1 cellular context compared by ENCODE assay signal in the genomic region with DNA sequence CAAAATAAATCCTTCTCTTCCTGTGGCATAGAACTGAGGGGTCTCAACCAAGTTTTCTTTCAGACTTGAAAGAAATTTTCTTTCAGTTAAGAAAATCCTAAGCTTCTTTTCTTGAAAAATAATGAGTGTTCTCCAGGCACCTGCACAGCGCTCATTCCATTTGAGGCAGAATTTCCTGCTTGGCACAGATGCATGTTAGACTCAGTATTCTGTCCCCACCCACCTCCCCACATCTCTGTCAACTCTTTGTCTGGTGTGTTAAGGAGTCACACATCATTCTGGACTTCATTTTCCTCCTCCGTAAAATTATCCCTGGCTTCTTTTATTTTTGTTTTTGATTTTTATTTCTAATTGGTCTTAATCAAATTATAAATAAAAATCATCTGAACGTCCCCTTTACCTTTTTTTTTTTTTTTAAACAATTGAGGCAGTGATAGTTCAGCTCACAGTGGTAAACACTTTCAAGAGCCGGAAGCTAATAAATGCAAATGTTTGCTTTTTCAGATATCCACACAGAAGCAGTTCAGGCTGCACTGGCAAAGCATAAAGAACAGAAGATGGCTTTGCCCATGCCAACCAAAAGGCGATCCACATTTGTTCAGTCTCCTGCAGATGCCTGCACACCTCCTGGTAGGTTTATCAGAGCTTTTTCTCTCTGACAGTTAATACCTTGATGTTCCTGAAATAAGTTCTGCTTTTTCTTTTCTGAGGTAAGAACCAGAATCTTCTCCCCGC.
TF ChIP-seq lines count a peak whose summit lies in the region.

No MANE protein-coding gene starts in this region.

TF ChIP-seq in GM23338, 12 proteins besides CTCF, POLR2A, EP300 and RAD21 (continued from another document):
- TF ChIP-seq, protein P1, sequence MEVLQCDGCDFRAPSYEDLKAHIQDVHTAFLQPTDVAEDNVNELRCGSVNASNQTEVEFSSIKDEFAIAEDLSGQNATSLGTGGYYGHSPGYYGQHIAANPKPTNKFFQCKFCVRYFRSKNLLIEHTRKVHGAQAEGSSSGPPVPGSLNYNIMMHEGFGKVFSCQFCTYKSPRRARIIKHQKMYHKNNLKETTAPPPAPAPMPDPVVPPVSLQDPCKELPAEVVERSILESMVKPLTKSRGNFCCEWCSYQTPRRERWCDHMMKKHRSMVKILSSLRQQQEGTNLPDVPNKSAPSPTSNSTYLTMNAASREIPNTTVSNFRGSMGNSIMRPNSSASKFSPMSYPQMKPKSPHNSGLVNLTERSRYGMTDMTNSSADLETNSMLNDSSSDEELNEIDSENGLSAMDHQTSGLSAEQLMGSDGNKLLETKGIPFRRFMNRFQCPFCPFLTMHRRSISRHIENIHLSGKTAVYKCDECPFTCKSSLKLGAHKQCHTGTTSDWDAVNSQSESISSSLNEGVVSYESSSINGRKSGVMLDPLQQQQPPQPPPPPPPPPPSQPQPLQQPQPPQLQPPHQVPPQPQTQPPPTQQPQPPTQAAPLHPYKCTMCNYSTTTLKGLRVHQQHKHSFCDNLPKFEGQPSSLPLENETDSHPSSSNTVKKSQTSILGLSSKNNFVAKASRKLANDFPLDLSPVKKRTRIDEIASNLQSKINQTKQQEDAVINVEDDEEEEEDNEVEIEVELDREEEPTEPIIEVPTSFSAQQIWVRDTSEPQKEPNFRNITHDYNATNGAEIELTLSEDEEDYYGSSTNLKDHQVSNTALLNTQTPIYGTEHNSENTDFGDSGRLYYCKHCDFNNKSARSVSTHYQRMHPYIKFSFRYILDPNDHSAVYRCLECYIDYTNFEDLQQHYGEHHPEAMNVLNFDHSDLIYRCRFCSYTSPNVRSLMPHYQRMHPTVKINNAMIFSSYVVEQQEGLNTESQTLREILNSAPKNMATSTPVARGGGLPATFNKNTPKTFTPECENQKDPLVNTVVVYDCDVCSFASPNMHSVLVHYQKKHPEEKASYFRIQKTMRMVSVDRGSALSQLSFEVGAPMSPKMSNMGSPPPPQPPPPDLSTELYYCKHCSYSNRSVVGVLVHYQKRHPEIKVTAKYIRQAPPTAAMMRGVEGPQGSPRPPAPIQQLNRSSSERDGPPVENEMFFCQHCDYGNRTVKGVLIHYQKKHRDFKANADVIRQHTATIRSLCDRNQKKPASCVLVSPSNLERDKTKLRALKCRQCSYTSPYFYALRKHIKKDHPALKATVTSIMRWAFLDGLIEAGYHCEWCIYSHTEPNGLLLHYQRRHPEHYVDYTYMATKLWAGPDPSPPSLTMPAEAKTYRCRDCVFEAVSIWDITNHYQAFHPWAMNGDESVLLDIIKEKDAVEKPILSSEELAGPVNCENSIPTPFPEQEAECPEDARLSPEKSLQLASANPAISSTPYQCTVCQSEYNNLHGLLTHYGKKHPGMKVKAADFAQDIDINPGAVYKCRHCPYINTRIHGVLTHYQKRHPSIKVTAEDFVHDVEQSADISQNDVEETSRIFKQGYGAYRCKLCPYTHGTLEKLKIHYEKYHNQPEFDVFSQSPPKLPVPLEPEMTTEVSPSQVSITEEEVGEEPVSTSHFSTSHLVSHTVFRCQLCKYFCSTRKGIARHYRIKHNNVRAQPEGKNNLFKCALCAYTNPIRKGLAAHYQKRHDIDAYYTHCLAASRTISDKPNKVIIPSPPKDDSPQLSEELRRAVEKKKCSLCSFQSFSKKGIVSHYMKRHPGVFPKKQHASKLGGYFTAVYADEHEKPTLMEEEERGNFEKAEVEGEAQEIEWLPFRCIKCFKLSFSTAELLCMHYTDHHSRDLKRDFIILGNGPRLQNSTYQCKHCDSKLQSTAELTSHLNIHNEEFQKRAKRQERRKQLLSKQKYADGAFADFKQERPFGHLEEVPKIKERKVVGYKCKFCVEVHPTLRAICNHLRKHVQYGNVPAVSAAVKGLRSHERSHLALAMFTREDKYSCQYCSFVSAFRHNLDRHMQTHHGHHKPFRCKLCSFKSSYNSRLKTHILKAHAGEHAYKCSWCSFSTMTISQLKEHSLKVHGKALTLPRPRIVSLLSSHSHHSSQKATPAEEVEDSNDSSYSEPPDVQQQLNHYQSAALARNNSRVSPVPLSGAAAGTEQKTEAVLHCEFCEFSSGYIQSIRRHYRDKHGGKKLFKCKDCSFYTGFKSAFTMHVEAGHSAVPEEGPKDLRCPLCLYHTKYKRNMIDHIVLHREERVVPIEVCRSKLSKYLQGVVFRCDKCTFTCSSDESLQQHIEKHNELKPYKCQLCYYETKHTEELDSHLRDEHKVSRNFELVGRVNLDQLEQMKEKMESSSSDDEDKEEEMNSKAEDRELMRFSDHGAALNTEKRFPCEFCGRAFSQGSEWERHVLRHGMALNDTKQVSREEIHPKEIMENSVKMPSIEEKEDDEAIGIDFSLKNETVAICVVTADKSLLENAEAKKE (CRISPR knock-in tag; IDR thresholded peaks at IDR 0.05) = no peak
- TF ChIP-seq POLR2AphosphoS5 (IDR thresholded peaks at IDR 0.05; ENCODE audit: low read depth) (no peak), STAT1 (IDR thresholded peaks at IDR 0.05; ENCODE audit: unreplicated experiment) (no peak), ZNF331 (CRISPR knock-in tag; IDR thresholded peaks at IDR 0.05; ENCODE audit: low read depth) (no peak), EZH2 (IDR thresholded peaks at IDR 0.05; ENCODE audit: low read depth, unreplicated experiment) (no peak), JUNB (IDR thresholded peaks at IDR 0.05; ENCODE audit: unreplicated experiment) (no peak), CREB1 (CRISPR knock-in tag; IDR thresholded peaks at IDR 0.05; ENCODE audit: low read depth) (no peak)
